Comparison of ENCODE assay signal across 9 cellular contexts in genomic region chr17:64202683-64203430, GRCh38.
A peak's percentile ranks its signal among the peaks of the same experiment; 100 is the strongest.
DNase-seq lines count a peak whose midpoint lies in the region; ATAC-seq, FAIRE-seq and TF ChIP-seq lines count a peak whose summit lies in the region.
"Had no signal": no experiment of that assay in that cellular context is flagged by ENCODE, and none has a peak within 500 bp of the region (broad histone marks: within the 10 kb centered on the region; RNA-seq: fewer than 3 reads in every experiment).

No MANE protein-coding gene starts in this region.

- no peak overlapping the region for H3K4me3 ChIP-seq in choroid plexus epithelial cell (ENCODE audit: low read depth, low read length)
- no peak overlapping the region for H3K4me3 ChIP-seq in testis
- H3K4me3 ChIP-seq: gastroesophageal sphincter had no signal

- no peak overlapping the region for H3K27ac Mint-ChIP-seq in stimulated activated naive CD8-positive, alpha-beta T cell treated with anti-CD3 and anti-CD28 coated beads, Interleukin-15, amount 100 ng/mL, for 72 hours

- intact Hi-C loops in testis (cut with DNase I; ENCODE audit: low total_unique reads): no loop called here

- H3K4me1 Mint-ChIP-seq in stimulated activated naive CD8-positive, alpha-beta T cell treated with anti-CD3 and anti-CD28 coated beads, Interleukin-15, amount 100 ng/mL, for 72 hours: peaks cover 46% of the 10 kb centered on the region

- no peaks in the 10 kb centered on the region for H3K27me3 ChIP-seq in testis
- H3K27me3 ChIP-seq: gastroesophageal sphincter had no signal

- no peak overlapping the region for H3K27ac ChIP-seq in testis
- H3K27ac ChIP-seq: gastroesophageal sphincter had no signal

- no peak for TF ChIP-seq POLR2A in testis (IDR thresholded peaks at IDR 0.05)

- no peaks in the 10 kb centered on the region for H3K27me3 Mint-ChIP-seq in stimulated activated naive CD8-positive, alpha-beta T cell treated with anti-CD3 and anti-CD28 coated beads, Interleukin-15, amount 100 ng/mL, for 72 hours

- peak overlapping the region in 1 of 2 donors; percentile 3 for H3K4me3 Mint-ChIP-seq in stimulated activated naive CD8-positive, alpha-beta T cell treated with anti-CD3 and anti-CD28 coated beads, Interleukin-15, amount 100 ng/mL, for 72 hours

- TF ChIP-seq CTCF in choroid plexus epithelial cell (conservative IDR thresholded peaks at IDR 0.05; ENCODE audit: low read depth, low read length): no peak
- no peak for TF ChIP-seq CTCF in testis (IDR thresholded peaks at IDR 0.05)

- ATAC-seq in stimulated activated naive CD8-positive, alpha-beta T cell treated with anti-CD3 and anti-CD28 coated beads, Interleukin-15, Interleukin-2, amounts not matched to agents 100 U/mL and 50 U/mL, for 24 hours: peak; percentile 79
- no peak for ATAC-seq in stimulated activated naive CD8-positive, alpha-beta T cell treated with anti-CD3 and anti-CD28 coated beads, Interleukin-15, amount 100 ng/mL, for 72 hours
- ATAC-seq in left lobe of liver: peak; percentile 79
- ATAC-seq: gastroesophageal sphincter had no signal

- DNase-seq in stimulated activated naive CD8-positive, alpha-beta T cell treated with anti-CD3 and anti-CD28 coated beads, Interleukin-15, Interleukin-2, amounts not matched to agents 100 U/mL and 50 U/mL, for 24 hours: peak; percentile 39
- no peak for DNase-seq in stimulated activated naive CD8-positive, alpha-beta T cell treated with anti-CD3 and anti-CD28 coated beads, Interleukin-15, amount 100 ng/mL, for 72 hours
- DNase-seq in choroid plexus epithelial cell (ENCODE audit: low read depth) (peak; percentile 84), left lobe of liver (ENCODE audit: low spot score) (no peak), urothelium cell line (ENCODE audit: low spot score) (peak; percentile 71), testis (no peak), 8988T (no peak)
- no peak for DNase-seq in effector CD8-positive, alpha-beta T cell (lab: John Stamatoyannopoulos, UW)

- no peaks in the 10 kb centered on the region for H3K9me3 Mint-ChIP-seq in stimulated activated naive CD8-positive, alpha-beta T cell treated with anti-CD3 and anti-CD28 coated beads, Interleukin-15, amount 100 ng/mL, for 72 hours

- H3K9me3 ChIP-seq in testis: no peaks in the 10 kb centered on the region
- H3K9me3 ChIP-seq: gastroesophageal sphincter had no signal

- peaks cover 16% of the 10 kb centered on the region for H3K4me1 ChIP-seq in testis

- FAIRE-seq in urothelium cell line (lab: Jason Lieb, UNC): no peak

- 50 to 51% methylated on average over 5 of the region's 5 CpGs for WGBS in testis, 2 donors

- H3K36me3 ChIP-seq in testis (ENCODE audit: low read depth, missing control alignments): no peaks in the 10 kb centered on the region
- H3K36me3 ChIP-seq: gastroesophageal sphincter had no signal

Comparison
In these comparisons a context has a peak if more than half of its experiments do, and no peak if none do; other contexts are left out.
1. DNase-seq: peak in stimulated activated naive CD8-positive, alpha-beta T cell treated with anti-CD3 and anti-CD28 coated beads, Interleukin-15, Interleukin-2, amounts not matched to agents 100 U/mL and 50 U/mL, for 24 hours (single experiment), choroid plexus epithelial cell (single experiment) and urothelium cell line (single experiment); none in stimulated activated naive CD8-positive, alpha-beta T cell treated with anti-CD3 and anti-CD28 coated beads, Interleukin-15, amount 100 ng/mL, for 72 hours (0 of 2), left lobe of liver (single experiment), testis (single experiment), effector CD8-positive, alpha-beta T cell (single experiment) and 8988T (single experiment).